ENCODE assay signal across 16 cellular contexts in genomic region chr2:86160156-86160952, GRCh38.
"Had no signal": no experiment of that assay in that cellular context is flagged by ENCODE, and none has a peak within 500 bp of the region (broad histone marks: within the 10 kb centered on the region; RNA-seq: fewer than 3 reads in every experiment).

No MANE protein-coding gene starts in this region.

- H3K4me1 ChIP-seq: esophagus squamous epithelium, heart right ventricle, left lung, neural progenitor cell, tibial artery had no signal

- H3K9me3 Mint-ChIP-seq: activated naive CD4-positive, alpha-beta T cell treated with anti-CD3 and anti-CD28 coated beads, Interleukin-2, amount 50 U/mL, for 72 hours; mesothelial cell of epicardium; naive thymus-derived CD8-positive, alpha-beta T cell; neural progenitor cell; stimulated activated naive CD8-positive, alpha-beta T cell treated with anti-CD3 and anti-CD28 coated beads, Interleukin-15, amount 100 ng/mL, for 72 hours had no signal

- H3K27me3 Mint-ChIP-seq: naive thymus-derived CD8-positive, alpha-beta T cell; stimulated activated naive CD8-positive, alpha-beta T cell treated with anti-CD3 and anti-CD28 coated beads, Interleukin-15, amount 100 ng/mL, for 72 hours had no signal

- H3K27me3 ChIP-seq: esophagus squamous epithelium, heart right ventricle, left lung, neural progenitor cell, tibial artery had no signal

- DNase-seq: activated CD4-positive, alpha-beta T cell treated with anti-CD3 and anti-CD28 coated beads for 1 hour; activated CD8-positive, alpha-beta memory T cell treated with anti-CD3 and anti-CD28 coated beads, Interleukin-2, amount 50 U/mL, for 48 hours; activated gamma-delta T cell treated with Interleukin-2 at 50 U/mL for 16 hours; esophagus squamous epithelium; heart right ventricle; kidney; left lung; naive thymus-derived CD8-positive, alpha-beta T cell; stimulated activated CD4-positive, alpha-beta T cell treated with anti-CD3 and anti-CD28 coated beads, Interleukin-4, amount 100 ng/mL, for 4 hours; stimulated activated naive CD8-positive, alpha-beta T cell treated with anti-CD3 and anti-CD28 coated beads, Interleukin-15, amount 100 ng/mL, for 72 hours; tibial artery; WERI-Rb-1 had no signal

- ATAC-seq: activated naive CD4-positive, alpha-beta T cell treated with anti-CD3 and anti-CD28 coated beads, Interleukin-2, amount 50 U/mL, for 72 hours; heart right ventricle; left lung; naive thymus-derived CD8-positive, alpha-beta T cell; stimulated activated naive CD8-positive, alpha-beta T cell treated with anti-CD3 and anti-CD28 coated beads, Interleukin-15, amount 100 ng/mL, for 72 hours had no signal

- H3K4me2 ChIP-seq: neural progenitor cell had no signal

- H2AFZ ChIP-seq: neural progenitor cell had no signal

- H3K4me1 Mint-ChIP-seq: mesothelial cell of epicardium; naive thymus-derived CD8-positive, alpha-beta T cell; neural progenitor cell; stimulated activated naive CD8-positive, alpha-beta T cell treated with anti-CD3 and anti-CD28 coated beads, Interleukin-15, amount 100 ng/mL, for 72 hours had no signal

- H3K4me3 Mint-ChIP-seq: mesothelial cell of epicardium; naive thymus-derived CD8-positive, alpha-beta T cell; neural progenitor cell; stimulated activated naive CD8-positive, alpha-beta T cell treated with anti-CD3 and anti-CD28 coated beads, Interleukin-15, amount 100 ng/mL, for 72 hours had no signal

- H3K4me3 ChIP-seq: coronary artery, esophagus squamous epithelium, heart right ventricle, left lung, neural progenitor cell, tibial artery had no signal

- H3K27ac Mint-ChIP-seq: mesothelial cell of epicardium; neural progenitor cell; stimulated activated naive CD8-positive, alpha-beta T cell treated with anti-CD3 and anti-CD28 coated beads, Interleukin-15, amount 100 ng/mL, for 72 hours had no signal

- H3K27ac ChIP-seq: coronary artery, esophagus squamous epithelium, heart right ventricle, left lung, neural progenitor cell, tibial artery, WERI-Rb-1 had no signal

- H3K9me3 ChIP-seq: esophagus squamous epithelium, heart right ventricle, left lung, tibial artery had no signal
